ENCODE assay signal across 8 cellular contexts in genomic region chr3:187745201-187746058, GRCh38. TPM values are rescaled to one million over a fixed set of nuclear protein-coding genes. Genes with fewer than 3 reads are reported as not detected.
DNase-seq lines count a peak whose midpoint lies in the region; ATAC-seq, FAIRE-seq and TF ChIP-seq lines count a peak whose summit lies in the region.

BCL6 (minus strand) TSS chr3:187745468; CDS start chr3:187733693, 11,775 bp downstream.

- H3K9me3 ChIP-seq in astrocyte (ENCODE audit: insufficient read depth, low read depth, low read length): no peaks in the 10 kb centered on the region
- H3K9me3 ChIP-seq in right cardiac atrium (ENCODE audit: control insufficient read depth, low read length): no peaks in the 10 kb centered on the region
- H3K9me3 ChIP-seq in psoas muscle: no peaks in the 10 kb centered on the region
- no peaks in the 10 kb centered on the region for H3K9me3 ChIP-seq in vagina

- intact Hi-C loops in right cardiac atrium (cut with DNase I) (loop anchor here in 3 of 4 donors (5.0 to 10.0 kb wide), 9 partner anchors 202 to 1399 kb away; partner anchors contain the start of gene LPP (in 1 of the 3)), psoas muscle (cut with DNase I) (loop anchor here (1.0 to 10.0 kb wide), 5 partner anchors 172 to 839 kb away; no protein-coding TSS in a partner anchor), vagina (cut with DNase I) (loop anchor here (5.0 to 10.0 kb wide), 5 partner anchors 212 to 1039 kb away; no protein-coding TSS in a partner anchor)

- H3K79me2 ChIP-seq in astrocyte (ENCODE audit: insufficient read depth, low read length): peaks cover 43% of the 10 kb centered on the region

- peak; percentile 54 for FAIRE-seq in astrocyte (lab: Jason Lieb, UNC)

- H3K9me3 Mint-ChIP-seq in astrocyte (ENCODE audit: unreplicated experiment): no peaks in the 10 kb centered on the region

- H3K27ac Mint-ChIP-seq in astrocyte (ENCODE audit: unreplicated experiment): peak within 1 kb of the TSS; percentile 100

- peaks cover 19% of the 10 kb centered on the region for H4K20me1 ChIP-seq in astrocyte (ENCODE audit: insufficient read depth, low read length)

- peak; percentile 75 to 100 for TF ChIP-seq POLR2A in vagina (IDR thresholded peaks at IDR 0.05)

- ATAC-seq in GM18499 (IDR thresholded peaks at IDR 0.05; ENCODE audit: insufficient read depth, unreplicated experiment) (peak; percentile 62), HG03025 (IDR thresholded peaks at IDR 0.05; ENCODE audit: low FRiP score, unreplicated experiment) (peak; percentile 75), right cardiac atrium (peak; percentile 79 to 84), psoas muscle (peak; percentile 61 to 70 (median 64))

- H3K27ac ChIP-seq in astrocyte (ENCODE audit: low read depth, low read length) (peak within 1 kb of the TSS; percentile 100), right cardiac atrium (ENCODE audit: low read length) (peak within 1 kb of the TSS; percentile 100), psoas muscle (peak within 1 kb of the TSS; percentile 100), vagina (peak within 1 kb of the TSS; percentile 99)

- peaks cover 44% of the 10 kb centered on the region for H3K4me1 Mint-ChIP-seq in astrocyte (ENCODE audit: low read depth, unreplicated experiment)

- H3K4me3 ChIP-seq in astrocyte (ENCODE audit: insufficient read depth, low read depth, low read length): peak within 1 kb of the TSS; percentile 92
- H3K4me3 ChIP-seq in right cardiac atrium (ENCODE audit: low read length): peak within 1 kb of the TSS; percentile 88
- H3K4me3 ChIP-seq in psoas muscle: peak within 1 kb of the TSS; percentile 93
- H3K4me3 ChIP-seq in vagina: peak within 1 kb of the TSS; percentile 52 to 77

- H3K4me1 ChIP-seq in astrocyte (ENCODE audit: insufficient read depth, low read length) (peaks cover 20% of the 10 kb centered on the region), right cardiac atrium (ENCODE audit: control insufficient read depth, insufficient read depth, low read length) (no peaks in the 10 kb centered on the region), psoas muscle (peaks cover 24% of the 10 kb centered on the region), vagina (peaks cover 18% of the 10 kb centered on the region)

- peak within 1 kb of the TSS; percentile 99 for H3K9ac ChIP-seq in astrocyte (ENCODE audit: low read length)

- H3K27me3 Mint-ChIP-seq in astrocyte (ENCODE audit: low read depth, unreplicated experiment): no peaks in the 10 kb centered on the region

- H3K36me3 ChIP-seq in astrocyte (ENCODE audit: insufficient read depth, low read length) (no peaks in the 10 kb centered on the region), psoas muscle (ENCODE audit: insufficient read depth in 1 of 2, low read depth in 1 of 2) (no peaks in the 10 kb centered on the region), vagina (no peaks in the 10 kb centered on the region)

- peak within 1 kb of the TSS; percentile 91 for H2AFZ ChIP-seq in astrocyte (ENCODE audit: low read depth, low read length)

- H3K36me3 Mint-ChIP-seq in astrocyte (ENCODE audit: low read depth, unreplicated experiment): no peaks in the 10 kb centered on the region

- H3K4me3 Mint-ChIP-seq in astrocyte (ENCODE audit: unreplicated experiment): peak within 1 kb of the TSS; percentile 94

- DNase-seq in NCI-H2081 (lab: John Stamatoyannopoulos, UW): peak; percentile 89 to 94
- peak; percentile 74 for DNase-seq in T-helper 9 cell
- DNase-seq in astrocyte (ENCODE audit: low read depth): peak; percentile 98
- DNase-seq in right cardiac atrium: peak; percentile 93 to 96 (median 95)
- DNase-seq in psoas muscle: peak; percentile 92 to 96
- peak in 1 of 2 donors; percentile 98 for DNase-seq in vagina (ENCODE audit: extremely low spot score in 2 of 2)

- under 1% methylated on average over 40 of the region's 40 CpGs for WGBS in right cardiac atrium
- 0 to 1% (median 0%) methylated on average over 40 of the region's 40 CpGs for WGBS in psoas muscle, 3 donors

- H3K27me3 ChIP-seq in astrocyte (ENCODE audit: insufficient read depth, low read length): no peaks in the 10 kb centered on the region
- H3K27me3 ChIP-seq in right cardiac atrium (ENCODE audit: control insufficient read depth, insufficient read depth): no peaks in the 10 kb centered on the region
- H3K27me3 ChIP-seq in psoas muscle (ENCODE audit: insufficient read depth in 3 of 3, low read length in 2 of 3): no peaks in the 10 kb centered on the region
- no peaks in the 10 kb centered on the region for H3K27me3 ChIP-seq in vagina

- no peak for TF ChIP-seq CTCF in astrocyte (IDR thresholded peaks at IDR 0.05; ENCODE audit: insufficient read depth, low read depth, low read length)
- no peak for TF ChIP-seq CTCF in psoas muscle (IDR thresholded peaks at IDR 0.05)
- peak in 1 of 3 experiments; percentile 15 for TF ChIP-seq CTCF in vagina (IDR thresholded peaks at IDR 0.05)

- peak within 1 kb of the TSS; percentile 95 for H3K4me2 ChIP-seq in astrocyte (ENCODE audit: low read length)

RNA-seq across cellular contexts. Expression of gene BCL6, which starts in this region (rescaled TPM):
- total RNA-seq in astrocyte: 46.0 and 46.2 TPM in 2 replicates
- 10 to 100 TPM; 70.0 to 77.3 (median 71.4) TPM for total RNA-seq in right cardiac atrium
- 45.8 TPM for polyA plus RNA-seq in right cardiac atrium
- 100 to 1,000 TPM; 235 to 524 (median 312) TPM for total RNA-seq in psoas muscle
- 100 to 1,000 TPM in 2 of 3 donors, 10 to 100 TPM in 1; 43.2 to 276 (median 172) TPM for polyA plus RNA-seq in psoas muscle
- 133 TPM for total RNA-seq in vagina
